8 cellular contexts compared by ENCODE assay signal in genomic region chr6:73521351-73522254, GRCh38. TPM values are rescaled to one million over a fixed set of nuclear protein-coding genes. Genes with fewer than 3 reads are reported as not detected.
DNase-seq lines count a peak whose midpoint lies in the region; ATAC-seq and TF ChIP-seq lines count a peak whose summit lies in the region.

No MANE protein-coding gene starts in this region.

- H3K4me1 ChIP-seq in Panc1 (ENCODE audit: control insufficient read depth, insufficient read depth, low read length) = peaks cover 34% of the 10 kb centered on the region
- no peaks in the 10 kb centered on the region for H3K4me1 ChIP-seq in right cardiac atrium (ENCODE audit: control insufficient read depth, insufficient read depth, low read length)
- peaks cover 25% of the 10 kb centered on the region for H3K4me1 ChIP-seq in rectal smooth muscle tissue (ENCODE audit: control insufficient read depth, insufficient read depth, low read length)

- H3K9me3 ChIP-seq in Panc1 (ENCODE audit: control insufficient read depth, insufficient read depth, low read depth, low read length) (no peaks in the 10 kb centered on the region), right cardiac atrium (ENCODE audit: control insufficient read depth, low read length) (no peaks in the 10 kb centered on the region)

- in situ Hi-C loops in Panc1 (cut with HindIII; ENCODE audit: low pct_unique_long_range_greater_than_20kb, low sequenced_read_pairs) = no loop called here

- ATAC-seq in GM21576 (IDR thresholded peaks at IDR 0.05; ENCODE audit: unreplicated experiment) = peak; percentile 33
- ATAC-seq in Panc1 = peak; percentile 70
- peak; percentile 73 to 81 for ATAC-seq in right cardiac atrium

- H3K27ac ChIP-seq in Panc1 (ENCODE audit: low read length) (peak overlapping the region; percentile 100), adipose tissue (ENCODE audit: low read depth, low read length) (peak overlapping the region; percentile 100), right cardiac atrium (ENCODE audit: low read length) (peak overlapping the region; percentile 99), rectal smooth muscle tissue (ENCODE audit: low read depth, low read length) (peak overlapping the region; percentile 99)

- DNase-seq in DMS79 treated with DMSO at 0.1 percent for 48 hours (lab: John Stamatoyannopoulos, UW) (peak; percentile 87), HuH-7 (ENCODE audit: low spot score) (peak; percentile 76), Panc1 (ENCODE audit: low read depth, low spot score) (no peak), right cardiac atrium (peak; percentile 85 to 91 (median 91)), cerebellum (ENCODE audit: low spot score) (no peak)

- TSS peak; percentile 95 for BruUV-seq in Panc1 (replicated peaks; lab: Mats Ljungman, UMichigan)

- WGBS in adipose tissue, 3 donors = 1 to 2% (median 1%) methylated on average over 30 to 38 of the region's 38 CpGs
- WGBS in right cardiac atrium = 1% methylated on average over 38 of the region's 38 CpGs

- H3K36me3 ChIP-seq in Panc1 (ENCODE audit: control insufficient read depth, insufficient read depth, low read length) = peaks cover 29% of the 10 kb centered on the region
- peaks cover 18% of the 10 kb centered on the region for H3K36me3 ChIP-seq in rectal smooth muscle tissue (ENCODE audit: control insufficient read depth, insufficient read depth, low read length)

- POLR2A ChIA-PET in Panc1 (lab: Charles Lee) = interaction anchor here (0.5 to 2.7 kb wide), 11 partner anchors 21 to 110 kb away, joined by 3 to 31 read pairs (median 5); no protein-coding TSS in a partner anchor

- TF ChIP-seq CTCF in Panc1 (IDR thresholded peaks at IDR 0.05) = no peak

- CTCF ChIA-PET in Panc1 (lab: Charles Lee) = interaction anchor here (0.6 to 1.6 kb wide), 4 partner anchors 58 to 131 kb away, joined by 4 to 5 read pairs (median 4); no protein-coding TSS in a partner anchor

- peak overlapping the region; percentile 96 for H3K9ac ChIP-seq in rectal smooth muscle tissue (ENCODE audit: low read length)

- H3K27me3 ChIP-seq in Panc1 (ENCODE audit: control insufficient read depth, insufficient read depth, low read length) (no peaks in the 10 kb centered on the region), right cardiac atrium (ENCODE audit: control insufficient read depth, insufficient read depth) (no peaks in the 10 kb centered on the region), rectal smooth muscle tissue (ENCODE audit: control insufficient read depth, insufficient read depth, low read length) (no peaks in the 10 kb centered on the region)

- peak overlapping the region; percentile 65 to 86 for H3K4me3 ChIP-seq in Panc1 (ENCODE audit: low read depth in 2 of 2, low read length in 2 of 2)
- peak overlapping the region; percentile 67 for H3K4me3 ChIP-seq in right cardiac atrium (ENCODE audit: low read length)
- peak overlapping the region; percentile 97 for H3K4me3 ChIP-seq in rectal smooth muscle tissue (ENCODE audit: low read length)

- intact Hi-C loops in Panc1 (cut with micrococcal nuclease; ENCODE audit: unreplicated experiment) (loop anchor here (2.0 kb wide), 1 partner anchor 59 kb away; no protein-coding TSS in a partner anchor), right cardiac atrium (cut with DNase I) (loop anchor here in 3 of 4 donors (10.0 kb wide), 1 partner anchor 63 kb away; no protein-coding TSS in a partner anchor)

RNA-seq across cellular contexts. Expression of gene EEF1A1, which starts 0.8 kb away (rescaled TPM):
- 10,069 TPM for total RNA-seq in Panc1 (2021; ENCODE audit: unreplicated experiment)
- 8,925 TPM for polyA plus RNA-seq in Panc1 (2012; ENCODE audit: insufficient read length)
- over 10,000 TPM in 2 of 3 donors, 1,000 to 10,000 TPM in 1; 8,558 to 14,659 (median 10,970) TPM for polyA plus RNA-seq in adipose tissue
- 1,000 to 10,000 TPM; 4,421 to 6,620 (median 4,841) TPM for total RNA-seq in right cardiac atrium
- polyA plus RNA-seq in right cardiac atrium = 2,506 TPM
- total RNA-seq in cerebellum = 9,230 TPM

Comparison
In these comparisons a context has a peak if more than half of its experiments do, and no peak if none do; other contexts are left out.
1. DNase-seq: peak in DMS79 treated with DMSO at 0.1 percent for 48 hours (single experiment), HuH-7 (single experiment) and right cardiac atrium (3 of 3); none in Panc1 (single experiment) and cerebellum (single experiment).
2. Peak in every context shown above with its lines, with median percentiles within 50 percentile points of each other: ATAC-seq, H3K27ac ChIP-seq and H3K4me3 ChIP-seq.